Comparison of ENCODE assay signal across 8 cellular contexts in genomic region chr2:197499594-197500502, GRCh38. TPM values are rescaled to one million over a fixed set of nuclear protein-coding genes. Genes with fewer than 3 reads are reported as not detected.
DNase-seq lines count a peak whose midpoint lies in the region; ATAC-seq and TF ChIP-seq lines count a peak whose summit lies in the region.

TSS of gene HSPD1 (minus strand) at chr2:197499840. CDS start at chr2:197498848, 992 bp downstream.
TSS of gene HSPE1 (plus strand) at chr2:197500379. CDS start at chr2:197500437, 58 bp downstream.

- H3K4me3 Mint-ChIP-seq in IgD-negative memory B cell = peak within 1 kb of the TSS; percentile 97 to 99 (median 98)

- H3K4me3 ChIP-seq in epithelial cell of esophagus (ENCODE audit: low read length) (peak within 1 kb of the TSS; percentile 85), mucosa of descending colon (peak within 1 kb of the TSS; percentile 88)

- ATAC-seq in GM21529 (IDR thresholded peaks at IDR 0.05; ENCODE audit: unreplicated experiment) (peak; percentile 75), mucosa of descending colon (peak; percentile 94)

- peaks cover 44% of the 10 kb centered on the region for H3K4me1 ChIP-seq in mucosa of descending colon (ENCODE audit: low read depth)

- peaks cover 42 to 44% (median 43%) of the 10 kb centered on the region in 3 donors for H3K4me1 Mint-ChIP-seq in IgD-negative memory B cell

- DNase-seq in DMS 273 treated with DMSO at 0.1 percent for 48 hours (lab: John Stamatoyannopoulos, UW) (peak; percentile 95), OCI-M2 (lab: John Stamatoyannopoulos, UW; ENCODE audit: unreplicated experiment) (peak; percentile 94), activated T-cell treated with anti-CD3 and anti-CD28 coated beads for 4 hours (peak; percentile 96), epithelial cell of esophagus (ENCODE audit: low read depth) (peak; percentile 100), mucosa of descending colon (peak; percentile 98 to 100 (median 99))
- peak; percentile 98 for DNase-seq in stimulated activated CD8-positive, alpha-beta memory T cell treated with anti-CD3 and anti-CD28 coated beads, Interleukin-4, amount 100 ng/mL, for 24 hours (ENCODE audit: low read depth)

- no peaks in the 10 kb centered on the region for H3K27me3 Mint-ChIP-seq in IgD-negative memory B cell

- H3K27ac Mint-ChIP-seq in IgD-negative memory B cell = peak within 1 kb of the TSS; percentile 97 to 98 (median 98)

- intact Hi-C loops in mucosa of descending colon (cut with DNase I, micrococcal nuclease) = no loop called here

- peaks cover 5% of the 10 kb centered on the region for H3K36me3 Mint-ChIP-seq in IgD-negative memory B cell

- H3K36me3 ChIP-seq in mucosa of descending colon (ENCODE audit: low read depth) = no peaks in the 10 kb centered on the region

- no peaks in the 10 kb centered on the region for H3K9me3 ChIP-seq in mucosa of descending colon

- TF ChIP-seq CTCF in epithelial cell of esophagus (IDR thresholded peaks at IDR 0.05; ENCODE audit: insufficient read depth, low read depth, low read length, missing control alignments) (no peak), mucosa of descending colon (IDR thresholded peaks at IDR 0.05) (no peak)

- H3K9me3 Mint-ChIP-seq in IgD-negative memory B cell = no peaks in the 10 kb centered on the region

RNA-seq across cellular contexts. Expression of gene HSPD1, which starts in this region (rescaled TPM):
- 92.3 TPM for polyA plus RNA-seq in IgD-negative memory B cell
- total RNA-seq in mucosa of descending colon = 100 to 1,000 TPM; 162 to 219 (median 172) TPM

RNA-seq across cellular contexts. Expression of gene HSPE1, which starts in this region (rescaled TPM):
- polyA plus RNA-seq in IgD-negative memory B cell = 149 TPM
- total RNA-seq in mucosa of descending colon = 100 to 1,000 TPM in 1 of 3 donors, 10 to 100 TPM in 2; 79.0 to 106 (median 84.8) TPM

Comparison
In these comparisons a context has a peak if more than half of its experiments do, and no peak if none do; other contexts are left out.
1. Peak in every context shown above with its lines: DNase-seq, ATAC-seq and H3K4me3 ChIP-seq.